In the genomic region with DNA sequence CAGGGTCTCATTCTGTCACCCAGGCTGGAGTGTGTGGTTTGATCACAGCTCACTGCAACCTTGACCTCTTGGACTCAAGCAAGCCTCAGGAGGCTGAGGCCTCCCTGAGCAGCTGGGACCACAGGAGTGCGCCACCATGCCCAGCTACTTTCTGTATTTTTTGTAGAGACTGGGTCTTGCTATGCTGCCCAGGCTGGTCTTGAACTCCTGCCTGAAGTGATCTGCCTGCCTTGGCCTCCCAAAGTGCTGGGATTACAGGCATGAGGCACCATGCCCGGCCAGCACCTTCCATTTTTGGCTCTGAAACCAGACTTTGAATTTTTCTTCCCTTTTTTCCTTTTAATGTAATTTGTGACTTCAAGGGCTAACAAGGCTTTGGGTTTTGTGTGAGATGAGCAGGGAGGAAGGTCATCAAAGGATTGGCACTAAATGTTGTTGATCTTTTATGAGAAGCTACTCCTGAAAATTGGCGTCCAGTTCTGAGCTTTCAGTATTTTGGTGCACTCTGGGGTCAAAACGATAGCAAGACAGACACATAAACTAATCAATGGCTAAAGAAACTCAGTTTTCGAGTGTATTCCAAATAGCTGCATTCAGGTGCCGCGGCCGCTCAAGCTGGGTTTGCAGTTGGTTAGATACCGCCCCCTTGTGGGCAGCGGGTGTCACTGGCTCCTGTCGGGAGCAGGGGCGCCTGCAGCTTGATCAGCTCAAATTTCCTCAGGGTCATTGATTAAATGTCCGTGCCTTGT, we compare ENCODE assay signal across 8 cellular contexts. TPM values are rescaled to one million over a fixed set of nuclear protein-coding genes. Genes with fewer than 3 reads are reported as not detected.
DNase-seq lines count a peak whose midpoint lies in the region; ATAC-seq lines count a peak whose summit lies in the region.

No MANE protein-coding gene starts in this region.

- H3K27me3 ChIP-seq in BLaER1 treated with 17β-estradiol and CSF1 and Interleukin-3, amounts not matched to agents 10 nM and 100 nM: no peaks in the 10 kb centered on the region

- H3K36me3 ChIP-seq in BLaER1 treated with 17β-estradiol and CSF1 and Interleukin-3, amounts not matched to agents 10 nM and 100 nM: no peaks in the 10 kb centered on the region

- no peak overlapping the region for H3K9ac ChIP-seq in BLaER1 treated with 17β-estradiol and CSF1 and Interleukin-3, amounts not matched to agents 10 nM and 100 nM

- H3K4me2 ChIP-seq in BLaER1 treated with 17β-estradiol and CSF1 and Interleukin-3, amounts not matched to agents 10 nM and 100 nM: peak overlapping the region in 10 of 11 experiments; percentile 36 to 79 (median 61); a peak in 20 of 22 replicates

- H3K4me3 ChIP-seq in BLaER1 treated with 17β-estradiol and CSF1 and Interleukin-3, amounts not matched to agents 10 nM and 100 nM: no peak overlapping the region

- peaks cover 8 to 73% (median 42%) of the 10 kb centered on the region in 10 experiments; a peak in 18 of 20 replicates for H3K4me1 ChIP-seq in BLaER1 treated with 17β-estradiol and CSF1 and Interleukin-3, amounts not matched to agents 10 nM and 100 nM

- H3K9me3 ChIP-seq in BLaER1 treated with 17β-estradiol and CSF1 and Interleukin-3, amounts not matched to agents 10 nM and 100 nM (replicated peaks in 1 of 11): no peaks in the 10 kb centered on the region

- no peak overlapping the region for H3K27ac ChIP-seq in BLaER1 treated with 17β-estradiol and CSF1 and Interleukin-3, amounts not matched to agents 10 nM and 100 nM

- peak; percentile 73 for ATAC-seq in GM19324 (IDR thresholded peaks at IDR 0.05; ENCODE audit: low FRiP score, unreplicated experiment)
- ATAC-seq in HG03469 (IDR thresholded peaks at IDR 0.05; ENCODE audit: unreplicated experiment): peak; percentile 54

- DNase-seq in NOMO-1 treated with dmso at 0.1 percent for 144 hours (lab: John Stamatoyannopoulos, UW; ENCODE audit: unreplicated experiment) (peak; percentile 73), epidermal melanocyte (ENCODE audit: insufficient read length, low spot score) (peak; percentile 48), mucosa of gallbladder (ENCODE audit: low spot score) (peak; percentile 79)
- DNase-seq in activated CD8-positive, alpha-beta memory T cell treated with anti-CD3 and anti-CD28 coated beads, Interleukin-2, amount 50 U/mL, for 1 hour (ENCODE audit: extremely low read depth): peak; percentile 50
- peak; percentile 88 for DNase-seq in stimulated activated CD8-positive, alpha-beta memory T cell treated with anti-CD3 and anti-CD28 coated beads, Interleukin-4, amount 100 ng/mL, for 48 hours

- H4K20me1 ChIP-seq in BLaER1 treated with 17β-estradiol and CSF1 and Interleukin-3, amounts not matched to agents 10 nM and 100 nM: no peaks in the 10 kb centered on the region

RNA-seq across cellular contexts. Expression of a gene that starts 51.9 kb away (rescaled TPM):
- 53.9 TPM for total RNA-seq in mucosa of gallbladder
